In genomic region chr16:31696968-31697743, GRCh38 we compare ENCODE assay signal across 8 cellular contexts.
DNase-seq lines count a peak whose midpoint lies in the region; ATAC-seq, FAIRE-seq and TF ChIP-seq lines count a peak whose summit lies in the region.

No MANE protein-coding gene starts in this region.

- no TSS peak for BruUV-seq in HepG2 (replicated peaks; lab: Mats Ljungman, UMichigan)

- no peak overlapping the region for H3K4me3 Mint-ChIP-seq in activated T-helper 1 cell treated with anti-CD3 and anti-CD28 coated beads, Interleukin-12 subunit alpha, Interleukin-12 subunit beta, Interleukin-2, Interleukin-4 antibody, amounts not matched to agents 30 ng/mL and 10 ng/mL and 1 ng/mL, durations not matched to agents 14 hours and 24 hours and 36 hours

- peak; percentile 83 for TF ChIP-seq RAD21 in HepG2 (CRISPR knock-in tag; IDR thresholded peaks at IDR 0.05)

- H3K4me1 ChIP-seq in HepG2 (ENCODE audit: insufficient read depth, low read length) (peaks cover 36% of the 10 kb centered on the region), gastrocnemius medialis (peaks cover 6% of the 10 kb centered on the region in 2 donors)

- H3K4me2 ChIP-seq in HepG2 (ENCODE audit: low read depth, low read length) = peak overlapping the region; percentile 41

- TF ChIP-seq POLR2A in HepG2 (IDR thresholded peaks at IDR 0.05; ENCODE audit: insufficient read depth in 1 of 2, low read depth in 2 of 2, low read length in 2 of 2) (no peak), gastrocnemius medialis (IDR thresholded peaks at IDR 0.05) (no peak)

- peak overlapping the region; percentile 49 for H3K27ac Mint-ChIP-seq in activated T-helper 1 cell treated with anti-CD3 and anti-CD28 coated beads, Interleukin-12 subunit alpha, Interleukin-12 subunit beta, Interleukin-2, Interleukin-4 antibody, amounts not matched to agents 30 ng/mL and 10 ng/mL and 1 ng/mL, durations not matched to agents 14 hours and 24 hours and 36 hours

- H3K9me3 Mint-ChIP-seq in activated T-helper 1 cell treated with anti-CD3 and anti-CD28 coated beads, Interleukin-12 subunit alpha, Interleukin-12 subunit beta, Interleukin-2, Interleukin-4 antibody, amounts not matched to agents 30 ng/mL and 10 ng/mL and 1 ng/mL, durations not matched to agents 14 hours and 24 hours and 36 hours = no peaks in the 10 kb centered on the region

- H3K36me3 Mint-ChIP-seq in activated T-helper 1 cell treated with anti-CD3 and anti-CD28 coated beads, Interleukin-12 subunit alpha, Interleukin-12 subunit beta, Interleukin-2, Interleukin-4 antibody, amounts not matched to agents 30 ng/mL and 10 ng/mL and 1 ng/mL, durations not matched to agents 14 hours and 24 hours and 36 hours (ENCODE audit: low read depth) = peaks cover 15% of the 10 kb centered on the region

- DNase-seq in NCI-H510A treated with DMSO at 0.1 percent for 48 hours (lab: John Stamatoyannopoulos, UW) = peak; percentile 51
- no peak for DNase-seq in NCI-H510A (lab: John Stamatoyannopoulos, UW)
- peak; percentile 35 for DNase-seq in MV-4-11 (lab: John Stamatoyannopoulos, UW)
- no peak for DNase-seq in activated T-helper 1 cell treated with anti-CD3 and anti-CD28 coated beads, Interleukin-12 subunit alpha, Interleukin-12 subunit beta, Interleukin-2, Interleukin-4 antibody, amounts not matched to agents 30 ng/mL and 10 ng/mL and 1 ng/mL, durations not matched to agents 14 hours and 24 hours and 36 hours (ENCODE audit: low spot score)
- DNase-seq in HepG2 (ENCODE audit: low spot score) = peak; percentile 64
- DNase-seq in gastrocnemius medialis = no peak
- DNase-seq in mesenteric fat pad (ENCODE audit: low spot score) = no peak

- in situ Hi-C loops in HepG2 (cut with HindIII; ENCODE audit: extremely low pct_ligation_motif_present, low pct_unique_long_range_greater_than_20kb) = loop anchor here (5.0 kb wide), 1 partner anchor 180 kb away; no protein-coding TSS in a partner anchor
- in situ Hi-C loops in gastrocnemius medialis (cut with MboI; ENCODE audit: low sequenced_read_pairs in 4 of 4) = no loop called here

- intact Hi-C loops in activated T-helper 1 cell treated with anti-CD3 and anti-CD28 coated beads, Interleukin-12 subunit alpha, Interleukin-12 subunit beta, Interleukin-2, Interleukin-4 antibody, amounts not matched to agents 30 ng/mL and 10 ng/mL and 1 ng/mL, durations not matched to agents 14 hours and 24 hours and 36 hours (cut with micrococcal nuclease) = loop anchor here (1.0 kb wide), 1 partner anchor 237 kb away; no protein-coding TSS in a partner anchor
- intact Hi-C loops in HepG2 (cut with micrococcal nuclease; ENCODE audit: unreplicated experiment) = loop anchor here (1.0 to 5.0 kb wide), 3 partner anchors 220 to 315 kb away; partner anchors contain the start of gene ARMC5
- intact Hi-C loops in gastrocnemius medialis (cut with DNase I; ENCODE audit: low total_unique reads) = no loop called here

- H3K27ac ChIP-seq in HepG2 (ENCODE audit: extremely low read length, insufficient read depth, low read length) (no peak overlapping the region), gastrocnemius medialis (no peak overlapping the region)

- H3K27me3 ChIP-seq in HepG2 (ENCODE audit: control insufficient read depth in 1 of 2, insufficient read depth in 2 of 2, low read length in 2 of 2) = no peaks in the 10 kb centered on the region; a peak in 2 of 5 replicates
- H3K27me3 ChIP-seq in gastrocnemius medialis = no peaks in the 10 kb centered on the region

- H3K9ac ChIP-seq in HepG2 (ENCODE audit: insufficient read depth, low read depth, low read length) = no peak overlapping the region

- H3K4me1 Mint-ChIP-seq in activated T-helper 1 cell treated with anti-CD3 and anti-CD28 coated beads, Interleukin-12 subunit alpha, Interleukin-12 subunit beta, Interleukin-2, Interleukin-4 antibody, amounts not matched to agents 30 ng/mL and 10 ng/mL and 1 ng/mL, durations not matched to agents 14 hours and 24 hours and 36 hours (ENCODE audit: low read depth) = peaks cover 19% of the 10 kb centered on the region

- POLR2A ChIA-PET in HepG2 (lab: Yijun Ruan, JAX) = interaction anchor here (1.9 kb wide), 1 partner anchor 16 kb away, joined by 7 read pairs; a partner anchor contains a TSS

- H2AFZ ChIP-seq in HepG2 (ENCODE audit: low read length) = peak overlapping the region; percentile 10

- H3K79me2 ChIP-seq in HepG2 (ENCODE audit: insufficient read depth, low read length) = peaks cover 14% of the 10 kb centered on the region

- TF ChIP-seq CTCF in HepG2 (CRISPR knock-in tag; IDR thresholded peaks at IDR 0.05) (peak; percentile 94), gastrocnemius medialis (IDR thresholded peaks at IDR 0.05 in 4 of 5, conservative IDR thresholded peaks at IDR 0.05 in 1 of 5) (peak in 2 of 5 experiments; percentile 14 to 28)

- peak; percentile 23 for ATAC-seq in HepG2
- no peak for ATAC-seq in GM18858 (IDR thresholded peaks at IDR 0.05; ENCODE audit: unreplicated experiment)
- ATAC-seq in gastrocnemius medialis = no peak

- H3K9me3 ChIP-seq in HepG2 (ENCODE audit: low read length) = no peaks in the 10 kb centered on the region
- H3K9me3 ChIP-seq in gastrocnemius medialis = no peaks in the 10 kb centered on the region

- H3K4me3 ChIP-seq in HepG2 (replicated peaks in 1 of 3; ENCODE audit: insufficient read depth in 1 of 3, low read depth in 2 of 3, low read length in 3 of 3) (peak overlapping the region in 1 of 3 experiments; percentile 3; a peak in 1 of 6 replicates), gastrocnemius medialis (no peak overlapping the region)

- H3K36me3 ChIP-seq in HepG2 (replicated peaks in 1 of 2; ENCODE audit: control insufficient read depth in 1 of 2, insufficient read depth in 2 of 2, low read length in 2 of 2) (peaks cover 0 to 6% of the 10 kb centered on the region in 2 experiments; a peak in 2 of 5 replicates), gastrocnemius medialis (no peaks in the 10 kb centered on the region)

- TF ChIP-seq EP300 in HepG2 (IDR thresholded peaks at IDR 0.05; ENCODE audit: low read depth in 2 of 2, low read length in 2 of 2) (no peak), HepG2 (CRISPR knock-in tag; IDR thresholded peaks at IDR 0.05; ENCODE audit: borderline replicate concordance) (no peak)

- H3K27me3 Mint-ChIP-seq in activated T-helper 1 cell treated with anti-CD3 and anti-CD28 coated beads, Interleukin-12 subunit alpha, Interleukin-12 subunit beta, Interleukin-2, Interleukin-4 antibody, amounts not matched to agents 30 ng/mL and 10 ng/mL and 1 ng/mL, durations not matched to agents 14 hours and 24 hours and 36 hours (ENCODE audit: insufficient read depth) = peaks cover under 1% of the 10 kb centered on the region

- FAIRE-seq in HepG2 (lab: Jason Lieb, UNC) = peak; percentile 77

- peaks cover 6% of the 10 kb centered on the region; the same call in 1 of the 2 replicates for H4K20me1 ChIP-seq in HepG2 (ENCODE audit: insufficient read depth, low read length)

- WGBS in HepG2 (ENCODE audit: low lambda C conversion rate) = 15% methylated on average over 8 of the region's 8 CpGs

- CTCF ChIA-PET in HepG2 (lab: Yijun Ruan, JAX; ENCODE audit: low intra/inter-chr PET ratio, low total read pairs) = no interaction called here

TF ChIP-seq in HepG2, 621 proteins besides CTCF, POLR2A, EP300 and RAD21 (continues in another document):
- TF ChIP-seq GATAD2A (CRISPR knock-in tag; IDR thresholded peaks at IDR 0.05) = peak; percentile 33; the same call in 1 of the 2 replicates

Comparison
In these comparisons a context has a peak if more than half of its experiments do, and no peak if none do; other contexts are left out.
1. DNase-seq: peak in NCI-H510A treated with DMSO at 0.1 percent for 48 hours (single experiment), MV-4-11 (single experiment) and HepG2 (single experiment); none in NCI-H510A (single experiment), activated T-helper 1 cell treated with anti-CD3 and anti-CD28 coated beads, Interleukin-12 subunit alpha, Interleukin-12 subunit beta, Interleukin-2, Interleukin-4 antibody, amounts not matched to agents 30 ng/mL and 10 ng/mL and 1 ng/mL, durations not matched to agents 14 hours and 24 hours and 36 hours (single experiment), gastrocnemius medialis (0 of 2) and mesenteric fat pad (single experiment).